2 cellular contexts compared by ENCODE assay signal in the genomic region with DNA sequence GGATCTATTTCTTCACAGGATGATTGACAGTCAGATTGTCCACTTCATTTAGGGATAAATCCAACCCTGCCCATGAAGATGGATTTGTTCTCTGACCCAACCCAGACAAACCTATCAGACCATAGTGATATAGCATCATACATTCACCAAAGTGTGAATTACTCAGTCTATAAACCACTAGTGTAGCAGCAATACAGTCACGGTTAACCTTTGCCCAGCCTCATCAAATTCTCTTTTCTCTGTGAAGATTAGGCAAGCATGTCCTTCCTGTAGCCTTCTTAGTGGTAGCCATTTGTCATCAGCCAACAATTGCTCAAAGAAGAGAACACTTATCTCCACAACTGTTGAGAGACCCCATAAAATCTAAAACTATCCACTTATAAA.
TF ChIP-seq lines count a peak whose summit lies in the region.

No MANE protein-coding gene starts in this region.

TF ChIP-seq in HEK293T, 16 proteins besides CTCF, POLR2A, EP300 and RAD21:
- TF ChIP-seq CTBP1 (IDR thresholded peaks at IDR 0.05; ENCODE audit: borderline replicate concordance) (no peak), SP1 (IDR thresholded peaks at IDR 0.05) (no peak), SUZ12 (IDR thresholded peaks at IDR 0.05) (no peak), FOXK2 (IDR thresholded peaks at IDR 0.05) (no peak), ELF4 (IDR thresholded peaks at IDR 0.05) (no peak)
- TF ChIP-seq, protein P1, sequence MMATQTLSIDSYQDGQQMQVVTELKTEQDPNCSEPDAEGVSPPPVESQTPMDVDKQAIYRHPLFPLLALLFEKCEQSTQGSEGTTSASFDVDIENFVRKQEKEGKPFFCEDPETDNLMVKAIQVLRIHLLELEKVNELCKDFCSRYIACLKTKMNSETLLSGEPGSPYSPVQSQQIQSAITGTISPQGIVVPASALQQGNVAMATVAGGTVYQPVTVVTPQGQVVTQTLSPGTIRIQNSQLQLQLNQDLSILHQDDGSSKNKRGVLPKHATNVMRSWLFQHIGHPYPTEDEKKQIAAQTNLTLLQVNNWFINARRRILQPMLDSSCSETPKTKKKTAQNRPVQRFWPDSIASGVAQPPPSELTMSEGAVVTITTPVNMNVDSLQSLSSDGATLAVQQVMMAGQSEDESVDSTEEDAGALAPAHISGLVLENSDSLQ (IDR thresholded peaks at IDR 0.05): 0 out of 2 replicates have a peak, but pooled peaks have one; percentile 32
TF ChIP-seq in HEK293T: peak in this region for 1.

TF ChIP-seq in GM12878, 131 proteins besides CTCF, POLR2A, EP300 and RAD21:
- TF ChIP-seq, protein P1 (IDR thresholded peaks at IDR 0.05): peak; percentile 37; the same call in 1 of the 2 replicates
- TF ChIP-seq RCOR1 (conservative IDR thresholded peaks at IDR 0.05; ENCODE audit: low read depth, low read length) (no peak), ZNF274 (IDR thresholded peaks at IDR 0.05; ENCODE audit: insufficient read depth, insufficient read length) (no peak), ZNF24 (IDR thresholded peaks at IDR 0.05) (peak; percentile 62; the same call in 1 of the 2 replicates), JUND (IDR thresholded peaks at IDR 0.05; ENCODE audit: low read depth, low read length) (no peak), TCF3 (IDR thresholded peaks at IDR 0.05; ENCODE audit: borderline replicate concordance, insufficient read depth, low read depth, low read length) (no peak)
